Comparison of ENCODE assay signal across 32 cellular contexts in genomic region chr10:117016271-117016670, GRCh38.
"Had no signal": no experiment of that assay in that cellular context is flagged by ENCODE, and none has a peak within 500 bp of the region (broad histone marks: within the 10 kb centered on the region; RNA-seq: fewer than 3 reads in every experiment).

No MANE protein-coding gene starts in this region.

- H3K9me3 ChIP-seq: adrenal gland, ascending aorta, body of pancreas, breast epithelium had no signal

- DNase-seq: activated effector memory CD4-positive, alpha-beta T cell treated with anti-CD3 and anti-CD28 coated beads, Interleukin-2, amount 50 U/mL, for 16 hours; activated effector memory CD4-positive, alpha-beta T cell treated with Interleukin-2 at 50 U/mL for 16 hours; activated gamma-delta T cell; activated gamma-delta T cell treated with Interleukin-2 at 50 U/mL for 16 hours; activated naive CD4-positive, alpha-beta T cell; activated naive CD4-positive, alpha-beta T cell treated with anti-CD3 and anti-CD28 coated beads for 36 hours; activated naive CD4-positive, alpha-beta T cell treated with anti-CD3 and anti-CD28 coated beads, Interleukin-2, amount 10 ng/mL, durations not matched to agents 7 days and 5 days; activated naive CD4-positive, alpha-beta T cell treated with anti-CD3 and anti-CD28 coated beads, Interleukin-2, amount 50 U/mL, for 16 hours; activated naive CD4-positive, alpha-beta T cell treated with Interleukin-2 at 50 U/mL for 16 hours; activated naive CD8-positive, alpha-beta T cell treated with anti-CD3 and anti-CD28 coated beads for 36 hours; activated naive CD8-positive, alpha-beta T cell treated with anti-CD3 and anti-CD28 coated beads, Interleukin-2, amount 10 ng/mL, durations not matched to agents 7 days and 5 days; activated naive CD8-positive, alpha-beta T cell treated with anti-CD3 and anti-CD28 coated beads, Interleukin-2, amount 50 U/mL, for 24 hours; activated T-cell treated with anti-CD3 and anti-CD28 coated beads, Interleukin-2, amount 50 U/mL, for 1 hour; activated T-cell treated with anti-CD3 and anti-CD28 coated beads, Interleukin-2, amount 50 U/mL, for 24 hours; activated T-cell treated with anti-CD3 and anti-CD28 coated beads, Interleukin-2, amount 50 U/mL, for 4 hours; activated T-cell treated with anti-CD3 and anti-CD28 coated beads, Interleukin-2, amount 50 U/mL, for 48 hours; activated T-cell treated with anti-CD3 and anti-CD28 coated beads, Interleukin-2, amount 50 U/mL, for 72 hours; adrenal gland; amniotic stem cell; amygdala; anterior cingulate cortex; aorta; body of pancreas; brain microvascular endothelial cell; caudate nucleus; central memory CD4-positive, alpha-beta T cell; cerebellar nuclear complex had no signal

- H3K4me3 ChIP-seq: adrenal gland, ascending aorta, body of pancreas, breast epithelium, cardiac muscle cell had no signal

- H3K36me3 ChIP-seq: adrenal gland, ascending aorta, brain microvascular endothelial cell, breast epithelium, cardiac muscle cell had no signal

- H3K27ac ChIP-seq: adrenal gland, ascending aorta, body of pancreas, brain microvascular endothelial cell, breast epithelium, cardiac muscle cell had no signal

- H3K4me1 ChIP-seq: adrenal gland, ascending aorta, body of pancreas, breast epithelium had no signal

- H3K27me3 ChIP-seq: adrenal gland, ascending aorta, body of pancreas, brain microvascular endothelial cell, breast epithelium, cardiac muscle cell had no signal

- FAIRE-seq: astrocyte, bronchial epithelial cell had no signal
